Comparison of ENCODE assay signal across 8 cellular contexts in the genomic region with DNA sequence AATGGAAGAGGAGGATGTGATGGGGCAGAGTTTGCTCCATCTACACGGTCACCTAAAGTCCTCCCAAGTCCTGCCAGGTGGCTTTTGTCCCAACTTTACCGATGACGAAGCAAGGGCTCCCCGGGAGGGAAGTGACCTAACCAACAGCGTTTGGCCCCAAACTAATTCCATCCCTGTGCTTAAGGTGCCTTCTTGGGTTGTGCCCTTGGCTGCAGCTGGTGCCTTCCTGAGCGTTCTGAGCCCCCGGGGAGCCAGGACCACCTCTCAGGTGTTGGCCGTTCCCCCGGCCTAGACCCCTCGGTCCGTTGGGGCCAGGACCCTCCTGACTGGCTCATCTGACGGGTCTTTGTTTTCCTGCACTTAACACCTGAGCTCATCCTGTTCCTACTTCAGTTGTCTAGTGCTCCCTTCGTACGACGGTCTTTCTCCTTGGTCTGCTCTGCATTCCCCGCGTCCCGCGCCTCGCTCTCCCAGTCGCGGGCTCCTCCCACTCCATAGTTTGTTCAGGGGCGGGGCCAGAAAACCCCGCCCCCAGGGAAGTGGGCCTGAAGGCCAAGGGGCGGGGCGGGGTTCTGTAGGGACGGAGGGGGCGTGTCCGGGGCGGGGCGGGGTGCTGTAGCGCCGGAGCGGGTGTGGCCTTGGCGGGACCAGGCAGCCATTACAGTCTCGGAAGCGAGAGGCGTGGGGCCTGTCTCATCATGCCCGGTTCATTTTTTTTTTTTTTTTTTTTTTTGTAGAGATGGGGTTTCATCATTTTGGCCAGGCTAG. TPM values are rescaled to one million over a fixed set of nuclear protein-coding genes. Genes with fewer than 3 reads are reported as not detected.
DNase-seq lines count a peak whose midpoint lies in the region; ATAC-seq and TF ChIP-seq lines count a peak whose summit lies in the region.

No MANE protein-coding gene starts in this region.

- ATAC-seq in HG02852 (IDR thresholded peaks at IDR 0.05; ENCODE audit: unreplicated experiment), result peak; percentile 63
- ATAC-seq in GM21576 (IDR thresholded peaks at IDR 0.05; ENCODE audit: unreplicated experiment), result no peak

- peaks cover 6% of the 10 kb centered on the region for H3K4me1 Mint-ChIP-seq in chondrocyte (ENCODE audit: low read depth)

- H3K9me3 Mint-ChIP-seq in chondrocyte (ENCODE audit: low read depth), result no peaks in the 10 kb centered on the region

- H3K27ac Mint-ChIP-seq in chondrocyte (ENCODE audit: unreplicated experiment), result no peak overlapping the region

- peaks cover 7% of the 10 kb centered on the region for H3K27me3 Mint-ChIP-seq in chondrocyte (ENCODE audit: low read depth)

- TF ChIP-seq CTCF in chondrocyte (IDR thresholded peaks at IDR 0.05), result no peak

- H3K36me3 Mint-ChIP-seq in chondrocyte (ENCODE audit: low read depth), result no peaks in the 10 kb centered on the region

- peak; percentile 95 for DNase-seq in ELF-1 (ENCODE audit: low read depth, low spot score)
- peak; percentile 83 for DNase-seq in NCI-H2227 treated with DMSO at 0.1 percent for 48 hours (lab: John Stamatoyannopoulos, UW)
- peak; percentile 95 to 96 for DNase-seq in activated CD4-positive, alpha-beta T cell treated with anti-CD3 and anti-CD28 coated beads for 4 hours
- no peak for DNase-seq in chondrocyte (ENCODE audit: low spot score)
- peak; percentile 96 for DNase-seq in left kidney (ENCODE audit: low read depth, low spot score)
- DNase-seq in stimulated activated CD4-positive, alpha-beta T cell treated with anti-CD3 and anti-CD28 coated beads, Interleukin-2, amount 100 ng/mL, for 48 hours, result peak; percentile 94 to 96

- peak overlapping the region; percentile 66 for H3K4me3 Mint-ChIP-seq in chondrocyte (ENCODE audit: unreplicated experiment)

RNA-seq across cellular contexts. Expression of gene ZSCAN10, which starts 0.8 kb away (rescaled TPM):
- not detected in 3 replicates for total RNA-seq in chondrocyte

RNA-seq across cellular contexts. Expression of gene ZNF205, which starts 12.5 kb away (rescaled TPM):
- total RNA-seq in chondrocyte, result 12.9 to 13.7 TPM (median 13.2 TPM) in 3 replicates

RNA-seq across cellular contexts. Expression of gene IL32, which starts 34.5 kb away (rescaled TPM):
- 7.3 to 21.0 TPM (median 17.8 TPM) in 3 replicates for total RNA-seq in chondrocyte

RNA-seq across cellular contexts. Expression of gene ZNF213, which starts 34.9 kb away (rescaled TPM):
- 10.6 to 13.0 TPM (median 10.8 TPM) in 3 replicates for total RNA-seq in chondrocyte

RNA-seq across cellular contexts. Expression of gene MMP25, which starts 53.6 kb away (rescaled TPM):
- total RNA-seq in chondrocyte, result 0.34 TPM in 1 of 3 replicates, not detected in the others
